In the genomic region with DNA sequence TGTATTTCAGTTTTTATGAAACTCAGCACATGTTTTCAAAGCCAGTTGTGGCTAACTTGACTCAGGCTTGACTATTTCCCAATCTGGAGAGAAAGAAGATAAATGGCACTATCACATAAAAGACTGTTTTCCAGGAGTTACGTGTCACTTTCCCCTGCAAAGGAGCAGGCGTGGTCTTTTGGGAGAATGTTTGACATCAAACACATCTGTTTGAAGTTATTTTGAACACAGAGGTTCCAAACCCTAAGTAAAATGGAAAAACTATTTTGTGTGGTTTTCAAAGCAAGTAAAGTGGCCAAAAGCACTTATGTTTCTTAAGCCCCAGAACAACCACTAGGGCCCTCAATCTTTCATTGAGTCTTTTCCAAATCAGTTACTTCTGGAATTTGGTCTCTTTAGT, we compare ENCODE assay signal across 19 cellular contexts.
DNase-seq lines count a peak whose midpoint lies in the region; ATAC-seq and TF ChIP-seq lines count a peak whose summit lies in the region.
"Had no signal": no experiment of that assay in that cellular context is flagged by ENCODE, and none has a peak within 500 bp of the region (broad histone marks: within the 10 kb centered on the region; RNA-seq: fewer than 3 reads in every experiment).

No MANE protein-coding gene starts in this region.

- no peak overlapping the region for H3K4me3 ChIP-seq in AG10803 (ENCODE audit: low read length)
- H3K4me3 ChIP-seq: gastrocnemius medialis, GM12878 had no signal

- H3K9me3 Mint-ChIP-seq in HFFc6: no peaks in the 10 kb centered on the region
- H3K9me3 Mint-ChIP-seq in chondrocyte (ENCODE audit: low read depth): peaks cover 9% of the 10 kb centered on the region
- peaks cover 2% of the 10 kb centered on the region for H3K9me3 Mint-ChIP-seq in nephron
- no peaks in the 10 kb centered on the region for H3K9me3 Mint-ChIP-seq in activated T-cell treated with anti-CD3 and anti-CD28 coated beads, Interleukin-2, amount 50 U/mL, for 4 hours
- H3K9me3 Mint-ChIP-seq: activated T-helper 17 cell treated with anti-CD3 and anti-CD28 coated beads, Interleukin-2, amount 50 U/mL, for 72 hours had no signal

- peak overlapping the region; percentile 62 for H3K27ac Mint-ChIP-seq in HFFc6
- H3K27ac Mint-ChIP-seq in chondrocyte (ENCODE audit: unreplicated experiment): peak overlapping the region; percentile 3
- peak overlapping the region in 2 of 3 experiments; percentile 5 to 47 for H3K27ac Mint-ChIP-seq in nephron
- H3K27ac Mint-ChIP-seq: activated CD8-positive, alpha-beta T cell treated with anti-CD3 and anti-CD28 coated beads, Interleukin-2, amount 10 ng/mL, durations not matched to agents 7 days and 5 days; activated T-helper 17 cell treated with anti-CD3 and anti-CD28 coated beads, Interleukin-2, amount 50 U/mL, for 72 hours; stimulated activated naive CD8-positive, alpha-beta T cell treated with anti-CD3 and anti-CD28 coated beads, Interleukin-15, amount 100 ng/mL, for 72 hours had no signal

- H3K36me3 Mint-ChIP-seq in HFFc6 (ENCODE audit: low read depth): no peaks in the 10 kb centered on the region
- no peaks in the 10 kb centered on the region for H3K36me3 Mint-ChIP-seq in chondrocyte (ENCODE audit: low read depth)
- H3K36me3 Mint-ChIP-seq in nephron (ENCODE audit: low read depth): no peaks in the 10 kb centered on the region
- H3K36me3 Mint-ChIP-seq in activated T-cell treated with anti-CD3 and anti-CD28 coated beads, Interleukin-2, amount 50 U/mL, for 4 hours (ENCODE audit: insufficient read depth): no peaks in the 10 kb centered on the region
- H3K36me3 Mint-ChIP-seq: CD4-positive, CD25-positive, alpha-beta regulatory T cell had no signal

- TF ChIP-seq CTCF in AG10803 (conservative IDR thresholded peaks at IDR 0.05; ENCODE audit: low read length) (peak; percentile 55), HFFc6 (IDR thresholded peaks at IDR 0.05) (peak; percentile 57; the same call in 1 of the 2 replicates), chondrocyte (IDR thresholded peaks at IDR 0.05) (peak; percentile 47), nephron (IDR thresholded peaks at IDR 0.05; ENCODE audit: unreplicated experiment in 3 of 3) (no peak)

- ATAC-seq in GM21367 (IDR thresholded peaks at IDR 0.05; ENCODE audit: unreplicated experiment): no peak
- ATAC-seq in activated T-cell treated with anti-CD3 and anti-CD28 coated beads, Interleukin-2, amount 50 U/mL, for 4 hours: no peak
- ATAC-seq: activated CD8-positive, alpha-beta T cell treated with anti-CD3 and anti-CD28 coated beads, Interleukin-2, amount 10 ng/mL, durations not matched to agents 7 days and 5 days; activated T-helper 17 cell treated with anti-CD3 and anti-CD28 coated beads, Interleukin-2, amount 50 U/mL, for 72 hours; gastrocnemius medialis; GM12878; stimulated activated naive CD8-positive, alpha-beta T cell treated with anti-CD3 and anti-CD28 coated beads, Interleukin-15, amount 100 ng/mL, for 72 hours had no signal

- H3K4me3 Mint-ChIP-seq in HFFc6 (peak overlapping the region; percentile 13; the same call in 1 of the 2 replicates), chondrocyte (ENCODE audit: unreplicated experiment) (no peak overlapping the region), nephron (no peak overlapping the region)
- no peak overlapping the region for H3K4me3 Mint-ChIP-seq in activated T-cell treated with anti-CD3 and anti-CD28 coated beads, Interleukin-2, amount 50 U/mL, for 4 hours
- H3K4me3 Mint-ChIP-seq: activated CD8-positive, alpha-beta T cell treated with anti-CD3 and anti-CD28 coated beads, Interleukin-2, amount 10 ng/mL, durations not matched to agents 7 days and 5 days; activated T-helper 17 cell treated with anti-CD3 and anti-CD28 coated beads, Interleukin-2, amount 50 U/mL, for 72 hours; CD4-positive, CD25-positive, alpha-beta regulatory T cell; stimulated activated naive CD8-positive, alpha-beta T cell treated with anti-CD3 and anti-CD28 coated beads, Interleukin-15, amount 100 ng/mL, for 72 hours had no signal

- peak; percentile 99 for DNase-seq in AG10803 (ENCODE audit: low read depth)
- peak; percentile 74 for DNase-seq in HFFc6
- DNase-seq in chondrocyte (ENCODE audit: low spot score): no peak
- DNase-seq in NCI-H187 treated with DMSO at 0.1 percent for 48 hours (lab: John Stamatoyannopoulos, UW): no peak
- DNase-seq in NCI-H526 (lab: John Stamatoyannopoulos, UW): no peak
- DNase-seq in activated T-cell treated with anti-CD3 and anti-CD28 coated beads, Interleukin-2, amount 50 U/mL, for 4 hours: no peak
- DNase-seq: activated CD8-positive, alpha-beta T cell treated with anti-CD3 and anti-CD28 coated beads, Interleukin-2, amount 10 ng/mL, durations not matched to agents 7 days and 5 days; amygdala; CD4-positive, CD25-positive, alpha-beta regulatory T cell; DMS79 treated with DMSO at 0.1 percent for 48 hours; gastrocnemius medialis; Kasumi-1; mesendoderm; NCI-H1694; stimulated activated naive CD8-positive, alpha-beta T cell treated with anti-CD3 and anti-CD28 coated beads, Interleukin-15, amount 100 ng/mL, for 72 hours had no signal

- H3K4me1 Mint-ChIP-seq in HFFc6 (ENCODE audit: low read depth) (peaks cover 63% of the 10 kb centered on the region), chondrocyte (ENCODE audit: low read depth) (peaks cover 67% of the 10 kb centered on the region), nephron (peaks cover 20% of the 10 kb centered on the region)
- no peaks in the 10 kb centered on the region for H3K4me1 Mint-ChIP-seq in activated T-cell treated with anti-CD3 and anti-CD28 coated beads, Interleukin-2, amount 50 U/mL, for 4 hours (ENCODE audit: low read depth)
- H3K4me1 Mint-ChIP-seq: activated T-helper 17 cell treated with anti-CD3 and anti-CD28 coated beads, Interleukin-2, amount 50 U/mL, for 72 hours; CD4-positive, CD25-positive, alpha-beta regulatory T cell; stimulated activated naive CD8-positive, alpha-beta T cell treated with anti-CD3 and anti-CD28 coated beads, Interleukin-15, amount 100 ng/mL, for 72 hours had no signal

- H3K27me3 Mint-ChIP-seq in HFFc6 (ENCODE audit: insufficient read depth) (no peaks in the 10 kb centered on the region), chondrocyte (ENCODE audit: low read depth) (no peaks in the 10 kb centered on the region), nephron (ENCODE audit: low read depth) (peaks cover 4% of the 10 kb centered on the region)
- peaks cover 18% of the 10 kb centered on the region for H3K27me3 Mint-ChIP-seq in activated T-cell treated with anti-CD3 and anti-CD28 coated beads, Interleukin-2, amount 50 U/mL, for 4 hours (ENCODE audit: low read depth)

Comparison
In these comparisons a context has a peak if more than half of its experiments do, and no peak if none do; other contexts are left out.
1. DNase-seq: peak in AG10803 (single experiment) and HFFc6 (single experiment); none in chondrocyte (single experiment), NCI-H187 treated with DMSO at 0.1 percent for 48 hours (single experiment), NCI-H526 (0 of 2) and activated T-cell treated with anti-CD3 and anti-CD28 coated beads, Interleukin-2, amount 50 U/mL, for 4 hours (single experiment).
2. CTCF ChIP-seq: peak in AG10803 (single experiment), HFFc6 (single experiment) and chondrocyte (single experiment); none in nephron (0 of 3).
3. H3K27ac Mint-ChIP-seq: peak in every context shown above with its lines; median percentile 62 in HFFc6; 26 in nephron; 3 in chondrocyte.